ENCODE assay signal across 24 cellular contexts in the genomic region with DNA sequence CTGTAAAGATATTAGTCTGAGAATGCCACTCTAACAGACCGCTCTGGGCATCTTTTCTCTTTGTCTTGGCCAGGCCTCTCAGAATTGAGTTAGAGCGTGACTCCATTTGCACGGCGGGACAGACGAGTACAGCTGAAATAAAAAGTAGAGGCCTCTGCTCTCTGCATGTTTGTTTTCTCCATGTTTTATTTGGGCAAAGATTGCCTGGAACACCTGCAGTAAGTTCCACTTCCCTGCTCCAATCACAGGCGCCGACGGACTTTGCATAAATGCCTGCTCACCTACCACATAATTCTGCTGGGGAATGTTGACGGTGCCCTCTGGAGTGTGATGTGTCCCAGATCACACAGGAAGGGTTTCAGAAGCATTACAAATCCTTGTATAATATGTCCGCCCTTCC. TPM values are rescaled to one million over a fixed set of nuclear protein-coding genes. Genes with fewer than 3 reads are reported as not detected.
DNase-seq lines count a peak whose midpoint lies in the region; ATAC-seq and TF ChIP-seq lines count a peak whose summit lies in the region.
"Had no signal": no experiment of that assay in that cellular context is flagged by ENCODE, and none has a peak within 500 bp of the region (broad histone marks: within the 10 kb centered on the region; RNA-seq: fewer than 3 reads in every experiment).

No MANE protein-coding gene starts in this region.

- H3K4me1 ChIP-seq in GM23338 (ENCODE audit: insufficient read depth) (no peaks in the 10 kb centered on the region), adrenal gland (replicated peaks in 1 of 2) (no peaks in the 10 kb centered on the region)
- H3K4me1 ChIP-seq: A549, SJSA1 had no signal

- 0 out of 4 replicates have a peak, but pooled peaks of 1 of the 2 experiments have one; percentile 4 for TF ChIP-seq CTCF in GM23338 (conservative IDR thresholded peaks at IDR 0.05; ENCODE audit: low read depth in 2 of 2)
- no peak for TF ChIP-seq CTCF in adrenal gland (IDR thresholded peaks at IDR 0.05)

- H3K9me3 ChIP-seq in adrenal gland (replicated peaks in 1 of 3), result no peaks in the 10 kb centered on the region
- H3K9me3 ChIP-seq: A549 had no signal

- no peaks in the 10 kb centered on the region for H3K9me3 Mint-ChIP-seq in GM23338
- H3K9me3 Mint-ChIP-seq: CD4-positive, alpha-beta memory T cell had no signal

- no peaks in the 10 kb centered on the region for H3K27me3 Mint-ChIP-seq in GM23338 (ENCODE audit: insufficient read depth, low read depth, poor library complexity)

- no peak overlapping the region for H3K27ac Mint-ChIP-seq in GM23338
- H3K27ac Mint-ChIP-seq: CD4-positive, alpha-beta memory T cell had no signal

- H3K4me3 Mint-ChIP-seq in GM23338, result no peak overlapping the region
- H3K4me3 Mint-ChIP-seq: CD4-positive, alpha-beta memory T cell had no signal

- H3K36me3 ChIP-seq in GM23338 (ENCODE audit: insufficient read depth) (no peaks in the 10 kb centered on the region), adrenal gland (replicated peaks in 1 of 2) (no peaks in the 10 kb centered on the region)
- H3K36me3 ChIP-seq: SJSA1 had no signal

- intact Hi-C loops in adrenal gland (cut with DNase I), result no loop called here

- no peaks in the 10 kb centered on the region for H3K9me2 ChIP-seq in GM23338 (ENCODE audit: insufficient read depth)

- TF ChIP-seq POLR2A in adrenal gland (IDR thresholded peaks at IDR 0.05), result no peak

- no peaks in the 10 kb centered on the region for H3K27me3 ChIP-seq in GM23338 (ENCODE audit: insufficient read depth)
- H3K27me3 ChIP-seq in adrenal gland, result no peaks in the 10 kb centered on the region
- H3K27me3 ChIP-seq: SJSA1 had no signal

- H4K20me1 ChIP-seq in GM23338 (replicated peaks; ENCODE audit: insufficient read depth), result no peaks in the 10 kb centered on the region

- ATAC-seq in GM23338, result no peak
- ATAC-seq: A549, K562 had no signal

- H3K4me1 Mint-ChIP-seq in GM23338, result 0 out of 3 replicates have a peak, but pooled peaks cover 3% of the 10 kb centered on the region
- H3K4me1 Mint-ChIP-seq: CD4-positive, alpha-beta memory T cell had no signal

- no peaks in the 10 kb centered on the region for H3F3A ChIP-seq in GM23338 (replicated peaks; ENCODE audit: low read depth)

- H3K79me2 ChIP-seq in GM23338 (replicated peaks; ENCODE audit: insufficient read depth), result no peaks in the 10 kb centered on the region

- H3K36me3 Mint-ChIP-seq in GM23338 (ENCODE audit: low read depth), result no peaks in the 10 kb centered on the region
- H3K36me3 Mint-ChIP-seq: CD4-positive, alpha-beta memory T cell had no signal

- no peak overlapping the region for H3K4me2 ChIP-seq in GM23338
- H3K4me2 ChIP-seq: A549 had no signal

- DNase-seq in GM23338 (ENCODE audit: low spot score), result peak; percentile 9
- DNase-seq in NCI-H345 treated with DMSO at 0.1 percent for 48 hours (lab: John Stamatoyannopoulos, UW; ENCODE audit: unreplicated experiment), result peak; percentile 13
- peak in 1 of 49 donors; percentile 9 for DNase-seq in substantia nigra (lab: John Stamatoyannopoulos, UW)
- no peak for DNase-seq in COLO668 (lab: John Stamatoyannopoulos, UW; ENCODE audit: unreplicated experiment)
- DNase-seq in adrenal gland, result no peak
- no peak for DNase-seq in NCI-H1092 (lab: John Stamatoyannopoulos, UW)
- no peak for DNase-seq in cerebellum (ENCODE audit: low spot score)
- DNase-seq: C1 segment of cervical spinal cord; CD4-positive, alpha-beta memory T cell; Kasumi-1; MV-4-11; NCI-H1105 treated with DMSO at 0.1 percent for 48 hours; NCI-H146; NCI-H2029; NCI-H2171; NCI-H446 treated with DMSO at 0.1 percent for 48 hours; NCI-H69; Right ventricle myocardium superior; RPMI8226 had no signal

- no peak overlapping the region for H2AFZ ChIP-seq in GM23338

- no peak overlapping the region for H3K4me3 ChIP-seq in GM23338
- no peak overlapping the region for H3K4me3 ChIP-seq in adrenal gland
- H3K4me3 ChIP-seq: A549, K562, SJSA1 had no signal

- no peak overlapping the region for H3K27ac ChIP-seq in GM23338 (ENCODE audit: low read depth)
- peak overlapping the region; percentile 85 for H3K27ac ChIP-seq in cingulate gyrus (ENCODE audit: low read depth, low read length)
- peak overlapping the region; percentile 61 for H3K27ac ChIP-seq in substantia nigra (ENCODE audit: low read depth, low read length, poor library complexity, severe bottlenecking)
- H3K27ac ChIP-seq in adrenal gland, result no peak overlapping the region
- H3K27ac ChIP-seq: A549, SJSA1 had no signal

- WGBS in adrenal gland, 4 donors, result 94 to 96% (median 95%) methylated on average over 10 of the region's 10 CpGs

TF ChIP-seq in GM23338, 12 proteins besides CTCF, POLR2A, EP300 and RAD21:
- TF ChIP-seq NANOG (IDR thresholded peaks at IDR 0.05; ENCODE audit: borderline replicate concordance), result no peak
- TF ChIP-seq ZNF114 (CRISPR knock-in tag; IDR thresholded peaks at IDR 0.05), result no peak
- no peak for TF ChIP-seq REST (IDR thresholded peaks at IDR 0.05; ENCODE audit: unreplicated experiment)

RNA-seq across cellular contexts. Expression of gene SPOCK1, which starts 10.6 kb away (rescaled TPM):
- 10.5 and 17.2 TPM in 2 replicates for total RNA-seq in GM23338 (2014; rRNA removed; shearing (Covaris generic))
- polyA plus RNA-seq in GM23338 (2016; fragmentation: Nextera tagmentation; extraction: Ambion mirVana) (6.9 and 8.2 TPM in 2 replicates), adrenal gland (10 to 100 TPM; 32.0 to 58.7 (median 34.6) TPM)
- total RNA-seq in adrenal gland (100 to 1,000 TPM in 1 of 8 donors, 10 to 100 TPM in 7; 35.4 to 102 (median 64.0) TPM), cerebellum (40.5 TPM)
- total RNA-seq: CD4-positive, alpha-beta memory T cell; G401 had no signal
- polyA plus RNA-seq: CD4-positive, alpha-beta memory T cell had no signal

Comparison
In these comparisons a context has a peak if more than half of its experiments do, and no peak if none do; other contexts are left out.
1. DNase-seq: peak in GM23338 (single experiment) and NCI-H345 treated with DMSO at 0.1 percent for 48 hours (single experiment); none in COLO668 (single experiment), adrenal gland (0 of 7), NCI-H1092 (single experiment) and cerebellum (single experiment).
2. H3K27ac ChIP-seq: peak in cingulate gyrus (single experiment) and substantia nigra (single experiment); none in GM23338 (single experiment) and adrenal gland (0 of 5).